In genomic region chr3:194308635-194309213, GRCh38 we compare ENCODE assay signal across 1 cellular context.
TF ChIP-seq lines count a peak whose summit lies in the region.

No MANE protein-coding gene starts in this region.

TF ChIP-seq in H1, 55 proteins besides CTCF, POLR2A, EP300 and RAD21:
- TF ChIP-seq CHD7 (IDR thresholded peaks at IDR 0.05; ENCODE audit: insufficient replicate concordance, low read length) (no peak), JUND (IDR thresholded peaks at IDR 0.05; ENCODE audit: low read length) (no peak), CHD1 (IDR thresholded peaks at IDR 0.05; ENCODE audit: low read depth, low read length) (no peak), POU5F1 (IDR thresholded peaks at IDR 0.05; ENCODE audit: low read depth, low read length) (no peak), SP2 (IDR thresholded peaks at IDR 0.05; ENCODE audit: low read length) (no peak), POLR2AphosphoS5 (IDR thresholded peaks at IDR 0.05; ENCODE audit: low read depth, low read length) (no peak), TBP (IDR thresholded peaks at IDR 0.05; ENCODE audit: low read depth, low read length) (no peak), SUZ12 (IDR thresholded peaks at IDR 0.05; ENCODE audit: low read length) (no peak), CEBPB (IDR thresholded peaks at IDR 0.05; ENCODE audit: low read depth, low read length) (no peak), SAP30 (IDR thresholded peaks at IDR 0.05; ENCODE audit: insufficient read depth, insufficient replicate concordance, low read length) (no peak), HDAC6 (IDR thresholded peaks at IDR 0.05; ENCODE audit: low read depth, low read length) (no peak), BCL11A (IDR thresholded peaks at IDR 0.05; ENCODE audit: low read depth in 2 of 2, low read length in 2 of 2) (no peak), ASH2L (IDR thresholded peaks at IDR 0.05; ENCODE audit: low read length) (no peak), SP4 (IDR thresholded peaks at IDR 0.05; ENCODE audit: low read length) (no peak), RBBP5 (IDR thresholded peaks at IDR 0.05; ENCODE audit: borderline replicate concordance, low read depth, low read length) (no peak), ATF2 (IDR thresholded peaks at IDR 0.05; ENCODE audit: low read length) (no peak), CHD2 (IDR thresholded peaks at IDR 0.05; ENCODE audit: low read length) (no peak), CBX8 (IDR thresholded peaks at IDR 0.05; ENCODE audit: borderline replicate concordance, low read depth, low read length) (no peak), USF2 (IDR thresholded peaks at IDR 0.05; ENCODE audit: low read length) (no peak)
